ENCODE assay signal across 9 cellular contexts in the genomic region with DNA sequence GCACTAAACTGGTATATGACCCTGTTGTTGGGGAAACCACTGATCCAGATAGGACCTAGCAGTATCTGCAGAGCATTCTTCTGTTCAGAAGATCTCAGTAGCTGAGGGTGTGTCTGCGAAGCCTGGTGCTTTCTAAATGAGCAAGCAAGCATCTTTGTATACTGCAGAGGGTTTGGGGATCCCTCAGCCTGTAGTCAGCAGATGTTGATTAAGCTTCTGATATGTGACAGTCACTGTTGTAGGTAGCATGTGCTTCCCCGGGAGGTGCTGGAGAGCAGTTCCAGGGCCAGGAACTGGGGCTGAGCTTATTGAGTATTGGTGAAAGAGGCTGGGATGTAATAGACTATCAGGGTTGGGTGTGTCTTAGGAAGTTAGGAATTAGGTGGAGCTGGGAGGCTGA. TPM values are rescaled to one million over a fixed set of nuclear protein-coding genes. Genes with fewer than 3 reads are reported as not detected.
A peak's percentile ranks its signal among the peaks of the same experiment; 100 is the strongest.
DNase-seq lines count a peak whose midpoint lies in the region; TF ChIP-seq lines count a peak whose summit lies in the region.
"Had no signal": no experiment of that assay in that cellular context is flagged by ENCODE, and none has a peak within 500 bp of the region (broad histone marks: within the 10 kb centered on the region; RNA-seq: fewer than 3 reads in every experiment).

No MANE protein-coding gene starts in this region.

- peaks cover 47% of the 10 kb centered on the region for H3K4me1 ChIP-seq in stomach smooth muscle (ENCODE audit: control insufficient read depth, insufficient read depth, low read length)

- H3K36me3 ChIP-seq in stomach smooth muscle (ENCODE audit: control insufficient read depth in 2 of 2, insufficient read depth in 2 of 2, low read length in 2 of 2) = peaks cover 8 to 20% of the 10 kb centered on the region in 2 donors
- H3K36me3 ChIP-seq: ovary had no signal

- H3K27ac ChIP-seq in stomach smooth muscle (ENCODE audit: low read length) = no peak overlapping the region

- H3K9me3 ChIP-seq in stomach smooth muscle (ENCODE audit: control insufficient read depth in 2 of 2, low read length in 2 of 2) = no peaks in the 10 kb centered on the region
- H3K9me3 ChIP-seq: ovary had no signal

- peak overlapping the region in 1 of 2 donors; percentile 6 for H3K9ac ChIP-seq in stomach smooth muscle (ENCODE audit: low read length in 2 of 2)

- no peaks in the 10 kb centered on the region for H3K27me3 ChIP-seq in stomach smooth muscle (ENCODE audit: control insufficient read depth in 1 of 2, insufficient read depth in 2 of 2, low read length in 2 of 2)
- H3K27me3 ChIP-seq: ovary had no signal

- H3K4me3 ChIP-seq in WI38 (ENCODE audit: low read depth, low read length) = peak overlapping the region; percentile 69
- H3K4me3 ChIP-seq in fibroblast of villous mesenchyme (ENCODE audit: low read depth, low read length) = peak overlapping the region; percentile 10
- peak overlapping the region; percentile 10 to 99 for H3K4me3 ChIP-seq in stomach smooth muscle (ENCODE audit: low read length in 2 of 2)

- TF ChIP-seq CTCF in WI38 (IDR thresholded peaks at IDR 0.05; ENCODE audit: low read depth, low read length) = no peak
- no peak for TF ChIP-seq CTCF in fibroblast of villous mesenchyme (IDR thresholded peaks at IDR 0.05; ENCODE audit: insufficient read depth, low read depth, low read length)

- DNase-seq in stimulated activated CD4-positive, alpha-beta T cell treated with anti-CD3 and anti-CD28 coated beads, Interleukin-4, amount 100 ng/mL, for 24 hours = peak; percentile 25
- no peak for DNase-seq in stimulated activated CD4-positive, alpha-beta T cell treated with anti-CD3 and anti-CD28 coated beads, Interleukin-12 subunit alpha, Interleukin-12 subunit beta, amount 100 ng/mL, for 4 hours
- no peak for DNase-seq in fibroblast of villous mesenchyme (ENCODE audit: low read depth)
- DNase-seq in germinal center (ENCODE audit: low spot score) = no peak
- no peak for DNase-seq in NCI-H1436 treated with DMSO at 0.1 percent for 48 hours (lab: John Stamatoyannopoulos, UW)
- DNase-seq in NCI-H69 (lab: John Stamatoyannopoulos, UW) = no peak
- DNase-seq: ovary had no signal

RNA-seq across cellular contexts. Expression of a gene that starts 1.5 kb away (rescaled TPM):
- total RNA-seq in fibroblast of villous mesenchyme = 17.4 and 18.1 TPM in 2 replicates

RNA-seq across cellular contexts. Expression of a gene that starts 3.5 kb away (rescaled TPM):
- total RNA-seq in fibroblast of villous mesenchyme = 43.2 and 44.5 TPM in 2 replicates

RNA-seq across cellular contexts. Expression of a gene that starts 22.2 kb away (rescaled TPM):
- 49.9 and 66.5 TPM in 2 replicates for total RNA-seq in fibroblast of villous mesenchyme

RNA-seq across cellular contexts. Expression of a gene that starts 22.3 kb away (rescaled TPM):
- 4.7 and 6.8 TPM in 2 replicates for total RNA-seq in fibroblast of villous mesenchyme

RNA-seq across cellular contexts. Expression of a gene that starts 33.6 kb away (rescaled TPM):
- total RNA-seq in fibroblast of villous mesenchyme = 258 and 341 TPM in 2 replicates

Comparison
In these comparisons a context has a peak if more than half of its experiments do, and no peak if none do; other contexts are left out.
1. H3K4me3 ChIP-seq: peak in every context shown above with its lines; median percentile 69 in WI38; 54 in stomach smooth muscle; 10 in fibroblast of villous mesenchyme.